In genomic region chr5:140262221-140262620, GRCh38 we compare ENCODE assay signal across 1 cellular context.
TF ChIP-seq lines count a peak whose summit lies in the region.

No MANE protein-coding gene starts in this region.

TF ChIP-seq in SK-N-SH treated with all-trans-retinoic acid at 6 μM for 48 hours, 23 proteins besides CTCF, POLR2A, EP300 and RAD21 (continued from another document):
- TF ChIP-seq TSHZ2 (CRISPR knock-in tag; IDR thresholded peaks at IDR 0.05), result no peak
- no peak; the same call in 1 of the 2 replicates for TF ChIP-seq ISL1 (CRISPR knock-in tag; IDR thresholded peaks at IDR 0.05)
- no peak for TF ChIP-seq SNAI2 (CRISPR knock-in tag; IDR thresholded peaks at IDR 0.05)
- TF ChIP-seq RARB (CRISPR knock-in tag; IDR thresholded peaks at IDR 0.05), result no peak
- TF ChIP-seq ZC3H10 (CRISPR knock-in tag; IDR thresholded peaks at IDR 0.05), result no peak
